ENCODE assay signal across 10 cellular contexts in genomic region chr1:93619507-93620168, GRCh38.
A peak's percentile ranks its signal among the peaks of the same experiment; 100 is the strongest.
DNase-seq lines count a peak whose midpoint lies in the region; ATAC-seq and TF ChIP-seq lines count a peak whose summit lies in the region.
"Had no signal": no experiment of that assay in that cellular context is flagged by ENCODE, and none has a peak within 500 bp of the region (broad histone marks: within the 10 kb centered on the region; RNA-seq: fewer than 3 reads in every experiment).

No MANE protein-coding gene starts in this region.

- peaks cover 6% of the 10 kb centered on the region for H3K9me3 Mint-ChIP-seq in glutamatergic neuron (ENCODE audit: unreplicated experiment)

- H3K36me3 Mint-ChIP-seq in glutamatergic neuron (ENCODE audit: unreplicated experiment) (no peaks in the 10 kb centered on the region), T-helper 17 cell (ENCODE audit: low read depth) (no peaks in the 10 kb centered on the region)

- peaks cover 100% of the 10 kb centered on the region for H3K79me2 ChIP-seq in PC-3 (ENCODE audit: low read length)

- H3K27me3 Mint-ChIP-seq in glutamatergic neuron (ENCODE audit: unreplicated experiment) (peaks cover 10% of the 10 kb centered on the region), T-helper 17 cell (peaks cover 6% of the 10 kb centered on the region)

- TF ChIP-seq CTCF in HEK293 (tag by site-specific recombination; IDR thresholded peaks at IDR 0.05), result peak; percentile 19; the same call in 1 of the 2 replicates
- TF ChIP-seq CTCF in PC-3 (conservative IDR thresholded peaks at IDR 0.05; ENCODE audit: low read depth, low read length), result peak; percentile 35
- no peak for TF ChIP-seq CTCF in glutamatergic neuron (IDR thresholded peaks at IDR 0.05; ENCODE audit: partially characterized antibody, unreplicated experiment)

- no peak overlapping the region for H2AFZ ChIP-seq in PC-3 (ENCODE audit: low read length)

- no peak for ATAC-seq in PC-3
- ATAC-seq in T-helper 17 cell, result no peak
- ATAC-seq: activated CD4-positive, CD25-positive, alpha-beta regulatory T cell treated with anti-CD3 and anti-CD28 coated beads, Interleukin-2, amount 50 U/mL, for 24 hours had no signal

- no peaks in the 10 kb centered on the region for H3F3A ChIP-seq in PC-3 (ENCODE audit: low read length, unreplicated experiment)

- H3K27ac ChIP-seq in HEK293 (ENCODE audit: extremely low read depth, low read depth, low read length), result no peak overlapping the region
- no peak overlapping the region for H3K27ac ChIP-seq in PC-3 (ENCODE audit: low read length)

- H3K4me1 ChIP-seq in HEK293 (ENCODE audit: control insufficient read depth, insufficient read depth, low read length) (peaks cover 8% of the 10 kb centered on the region), PC-3 (ENCODE audit: insufficient read depth, low read length) (peaks cover 90% of the 10 kb centered on the region)

- peak overlapping the region; percentile 8 for H3K4me3 Mint-ChIP-seq in glutamatergic neuron (ENCODE audit: unreplicated experiment)
- no peak overlapping the region for H3K4me3 Mint-ChIP-seq in T-helper 17 cell

- POLR2A ChIA-PET in HEK293 (lab: Yijun Ruan, JAX), result interaction anchor here (0.9 kb wide), 1 partner anchor 227 kb away, joined by 4 read pairs; no protein-coding TSS in a partner anchor
- POLR2A ChIA-PET in PC-3 (lab: Charles Lee; ENCODE audit: unreplicated experiment), result no interaction called here

- CTCF ChIA-PET in HEK293 (lab: Yijun Ruan, JAX) (interaction anchor here (0.7 to 1.4 kb wide), 7 partner anchors 10 to 315 kb away, joined by 3 to 7 read pairs (median 4); no protein-coding TSS in a partner anchor), PC-3 (lab: Charles Lee) (no interaction called here)

- DNase-seq in DMS79 (lab: John Stamatoyannopoulos, UW), result peak; percentile 7
- no peak for DNase-seq in DMS79 treated with DMSO at 0.1 percent for 48 hours (lab: John Stamatoyannopoulos, UW)
- no peak for DNase-seq in PC-3
- DNase-seq in glutamatergic neuron, result no peak
- DNase-seq in T-helper 17 cell, result no peak
- DNase-seq in NOMO-1 (lab: John Stamatoyannopoulos, UW; ENCODE audit: unreplicated experiment in 2 of 2), result no peak
- DNase-seq in AG20443 (ENCODE audit: low spot score), result no peak
- DNase-seq: activated gamma-delta T cell treated with Interleukin-2 at 50 U/mL for 16 hours had no signal

- BruUV-seq in PC-3 (replicated peaks; lab: Mats Ljungman, UMichigan), result no TSS peak

- no peak overlapping the region for H3K9ac ChIP-seq in PC-3 (ENCODE audit: low read length)

- no peaks in the 10 kb centered on the region for H3K36me3 ChIP-seq in HEK293 (ENCODE audit: control insufficient read depth in 2 of 2, insufficient read depth in 1 of 2, low read length in 2 of 2)
- peaks cover 52% of the 10 kb centered on the region for H3K36me3 ChIP-seq in PC-3 (ENCODE audit: low read depth, low read length)

- peaks cover 85% of the 10 kb centered on the region for H4K20me1 ChIP-seq in PC-3 (ENCODE audit: low read length)

- peaks cover 54% of the 10 kb centered on the region for H3K4me1 Mint-ChIP-seq in glutamatergic neuron (ENCODE audit: low read depth, unreplicated experiment)
- peaks cover 17% of the 10 kb centered on the region for H3K4me1 Mint-ChIP-seq in T-helper 17 cell

- H3K9me3 ChIP-seq in HEK293 (ENCODE audit: control insufficient read depth, insufficient read depth, low read depth, low read length) (no peaks in the 10 kb centered on the region), PC-3 (ENCODE audit: low read length) (no peaks in the 10 kb centered on the region), T-helper 17 cell (ENCODE audit: control insufficient read depth, low read length, poor library complexity, severe bottlenecking) (no peaks in the 10 kb centered on the region)

- no peak overlapping the region for H3K4me2 ChIP-seq in PC-3 (ENCODE audit: low read length)

- intact Hi-C loops in PC-3 (cut with micrococcal nuclease), result no loop called here

- H3K9me2 ChIP-seq in PC-3 (replicated peaks; ENCODE audit: low read length), result no peaks in the 10 kb centered on the region

- H3K27me3 ChIP-seq in PC-3 (ENCODE audit: low read length), result no peaks in the 10 kb centered on the region

- H3K27ac Mint-ChIP-seq in glutamatergic neuron (ENCODE audit: unreplicated experiment) (peak overlapping the region; percentile 78), T-helper 17 cell (no peak overlapping the region)

- no peak overlapping the region for H3K4me3 ChIP-seq in HEK293 (ENCODE audit: low read depth, low read length)
- no peak overlapping the region for H3K4me3 ChIP-seq in PC-3 (ENCODE audit: low read length)

TF ChIP-seq in HEK293, 187 proteins besides CTCF, POLR2A, EP300 and RAD21:
- TF ChIP-seq ZNF324 (tag by site-specific recombination; IDR thresholded peaks at IDR 0.05), result no peak
- no peak for TF ChIP-seq ZNF19 (tag by site-specific recombination; IDR thresholded peaks at IDR 0.05; ENCODE audit: low read depth)
- TF ChIP-seq ZNF621 (tag by site-specific recombination; IDR thresholded peaks at IDR 0.05), result no peak
- TF ChIP-seq ZNF843 (tag by site-specific recombination; IDR thresholded peaks at IDR 0.05), result no peak
- no peak for TF ChIP-seq ZNF549 (tag by site-specific recombination; IDR thresholded peaks at IDR 0.05)
- no peak for TF ChIP-seq ZNF274 (IDR thresholded peaks at IDR 0.05; ENCODE audit: low read length)
- no peak for TF ChIP-seq ZNF274 (tag by site-specific recombination; IDR thresholded peaks at IDR 0.05; ENCODE audit: borderline replicate concordance)
- TF ChIP-seq ZBTB1 (tag by site-specific recombination; IDR thresholded peaks at IDR 0.05), result no peak
- TF ChIP-seq ZNF24 (tag by site-specific recombination; IDR thresholded peaks at IDR 0.05), result no peak
- no peak for TF ChIP-seq ZNF121 (tag by site-specific recombination; IDR thresholded peaks at IDR 0.05)
- TF ChIP-seq ZNF747 (tag by site-specific recombination; IDR thresholded peaks at IDR 0.05), result no peak
- TF ChIP-seq, protein P1, sequence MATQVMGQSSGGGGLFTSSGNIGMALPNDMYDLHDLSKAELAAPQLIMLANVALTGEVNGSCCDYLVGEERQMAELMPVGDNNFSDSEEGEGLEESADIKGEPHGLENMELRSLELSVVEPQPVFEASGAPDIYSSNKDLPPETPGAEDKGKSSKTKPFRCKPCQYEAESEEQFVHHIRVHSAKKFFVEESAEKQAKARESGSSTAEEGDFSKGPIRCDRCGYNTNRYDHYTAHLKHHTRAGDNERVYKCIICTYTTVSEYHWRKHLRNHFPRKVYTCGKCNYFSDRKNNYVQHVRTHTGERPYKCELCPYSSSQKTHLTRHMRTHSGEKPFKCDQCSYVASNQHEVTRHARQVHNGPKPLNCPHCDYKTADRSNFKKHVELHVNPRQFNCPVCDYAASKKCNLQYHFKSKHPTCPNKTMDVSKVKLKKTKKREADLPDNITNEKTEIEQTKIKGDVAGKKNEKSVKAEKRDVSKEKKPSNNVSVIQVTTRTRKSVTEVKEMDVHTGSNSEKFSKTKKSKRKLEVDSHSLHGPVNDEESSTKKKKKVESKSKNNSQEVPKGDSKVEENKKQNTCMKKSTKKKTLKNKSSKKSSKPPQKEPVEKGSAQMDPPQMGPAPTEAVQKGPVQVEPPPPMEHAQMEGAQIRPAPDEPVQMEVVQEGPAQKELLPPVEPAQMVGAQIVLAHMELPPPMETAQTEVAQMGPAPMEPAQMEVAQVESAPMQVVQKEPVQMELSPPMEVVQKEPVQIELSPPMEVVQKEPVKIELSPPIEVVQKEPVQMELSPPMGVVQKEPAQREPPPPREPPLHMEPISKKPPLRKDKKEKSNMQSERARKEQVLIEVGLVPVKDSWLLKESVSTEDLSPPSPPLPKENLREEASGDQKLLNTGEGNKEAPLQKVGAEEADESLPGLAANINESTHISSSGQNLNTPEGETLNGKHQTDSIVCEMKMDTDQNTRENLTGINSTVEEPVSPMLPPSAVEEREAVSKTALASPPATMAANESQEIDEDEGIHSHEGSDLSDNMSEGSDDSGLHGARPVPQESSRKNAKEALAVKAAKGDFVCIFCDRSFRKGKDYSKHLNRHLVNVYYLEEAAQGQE (tag by site-specific recombination; IDR thresholded peaks at IDR 0.05), result no peak
- TF ChIP-seq HOXA7 (CRISPR knock-in tag; IDR thresholded peaks at IDR 0.05; ENCODE audit: borderline replicate concordance), result no peak
- no peak for TF ChIP-seq ZNF658 (tag by site-specific recombination; IDR thresholded peaks at IDR 0.05)
- TF ChIP-seq, protein P2, sequence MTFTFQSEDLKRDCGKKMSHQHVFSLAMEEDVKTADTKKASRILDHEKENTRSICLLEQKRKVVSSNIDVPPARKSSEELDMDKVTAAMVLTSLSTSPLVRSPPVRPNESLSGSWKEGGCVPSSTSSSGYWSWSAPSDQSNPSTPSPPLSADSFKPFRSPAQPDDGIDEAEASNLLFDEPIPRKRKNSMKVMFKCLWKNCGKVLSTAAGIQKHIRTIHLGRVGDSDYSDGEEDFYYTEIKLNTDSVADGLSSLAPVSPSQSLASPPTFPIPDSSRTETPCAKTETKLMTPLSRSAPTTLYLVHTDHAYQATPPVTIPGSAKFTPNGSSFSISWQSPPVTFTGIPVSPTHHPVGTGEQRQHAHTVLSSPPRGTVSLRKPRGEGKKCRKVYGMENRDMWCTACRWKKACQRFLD (tag by site-specific recombination; IDR thresholded peaks at IDR 0.05), result no peak
- TF ChIP-seq ZNF292 (tag by site-specific recombination; IDR thresholded peaks at IDR 0.05; ENCODE audit: borderline replicate concordance, low read depth), result no peak
- TF ChIP-seq SP2 (tag by site-specific recombination; IDR thresholded peaks at IDR 0.05), result no peak
- no peak for TF ChIP-seq ZNF169 (tag by site-specific recombination; IDR thresholded peaks at IDR 0.05)
- no peak for TF ChIP-seq ZNF23 (tag by site-specific recombination; IDR thresholded peaks at IDR 0.05; ENCODE audit: borderline replicate concordance)
- no peak for TF ChIP-seq ZNF404 (tag by site-specific recombination; IDR thresholded peaks at IDR 0.05)
